ENCODE assay signal across 8 cellular contexts in the genomic region with DNA sequence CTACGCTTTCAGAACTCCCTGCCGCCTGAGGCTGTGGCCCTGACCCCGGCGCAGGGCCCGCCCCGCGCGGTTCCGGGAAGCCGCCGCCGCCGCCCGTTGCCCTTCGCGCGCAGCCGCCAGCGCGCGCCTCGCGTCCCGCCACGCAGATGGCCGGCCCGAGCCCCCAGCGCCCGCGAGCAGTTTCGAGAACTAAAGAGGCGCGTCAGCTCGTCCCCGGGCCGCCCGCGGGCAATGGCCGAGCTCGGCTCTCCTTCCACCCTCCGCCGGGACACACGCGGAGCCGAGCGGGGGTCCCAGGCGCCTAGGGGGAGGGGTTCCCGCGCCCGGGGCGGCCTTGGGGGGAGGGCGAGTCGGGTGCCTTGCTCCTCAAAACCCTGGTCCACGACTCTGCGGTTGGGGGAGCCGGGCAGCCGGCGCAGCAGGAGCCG. TPM values are rescaled to one million over a fixed set of nuclear protein-coding genes. Genes with fewer than 3 reads are reported as not detected.
DNase-seq lines count a peak whose midpoint lies in the region; ATAC-seq and TF ChIP-seq lines count a peak whose summit lies in the region.

No MANE protein-coding gene starts in this region.

- H3K4me3 ChIP-seq in GM12864 (ENCODE audit: low read depth, low read length): peak overlapping the region; percentile 96
- H3K4me3 ChIP-seq in astrocyte of the spinal cord (ENCODE audit: low read depth, low read length): peak overlapping the region; percentile 70
- peak overlapping the region; percentile 83 for H3K4me3 ChIP-seq in iPS-11a (ENCODE audit: low read depth, low read length)
- H3K4me3 ChIP-seq in skeletal muscle cell (ENCODE audit: low read depth, low read length): peak overlapping the region; percentile 79

- no peak for TF ChIP-seq CTCF in GM12864 (IDR thresholded peaks at IDR 0.05; ENCODE audit: low read depth, low read length, missing control alignments)
- TF ChIP-seq CTCF in astrocyte of the spinal cord (IDR thresholded peaks at IDR 0.05; ENCODE audit: low read depth, low read length): no peak

- in situ Hi-C loops in astrocyte of the spinal cord (cut with HindIII; ENCODE audit: low sequenced_read_pairs): no loop called here

- no peak for DNase-seq in GM12864 (ENCODE audit: low read depth)
- peak in 30 of 34 experiments; percentile 10 to 62 (median 36) for DNase-seq in T-cell
- DNase-seq in astrocyte of the spinal cord (ENCODE audit: low read depth, low spot score): peak; percentile 37
- no peak for DNase-seq in skeletal muscle cell (ENCODE audit: low read depth)
- DNase-seq in 8988T: no peak

- peaks cover 44 to 68% (median 50%) of the 10 kb centered on the region in 3 donors for H3K4me1 Mint-ChIP-seq in T-cell

- peak overlapping the region; percentile 94 to 99 for H3K27ac Mint-ChIP-seq in T-cell

- ATAC-seq in HG02981 (IDR thresholded peaks at IDR 0.05; ENCODE audit: unreplicated experiment) (peak; percentile 11), T-cell (replicated peaks in 1 of 4) (peak in 3 of 4 experiments; percentile 15 to 28 (median 24)), HG03565 (IDR thresholded peaks at IDR 0.05; ENCODE audit: unreplicated experiment) (no peak)

- peak overlapping the region; percentile 94 to 100 (median 97) for H3K4me3 Mint-ChIP-seq in T-cell

- H3K36me3 Mint-ChIP-seq in T-cell: peaks cover 12% of the 10 kb centered on the region

- no peaks in the 10 kb centered on the region for H3K9me3 Mint-ChIP-seq in T-cell

- CTCF ChIA-PET in T-cell (lab: Charles Lee): interaction anchor here (0.5 to 1.0 kb wide), 3 partner anchors 11 to 42 kb away, joined by 3 to 5 read pairs (median 3); partner anchors contain the start of gene ZNF487 (in 1 of the 2)

- H3K27me3 Mint-ChIP-seq in T-cell: no peaks in the 10 kb centered on the region

- POLR2A ChIA-PET in T-cell (lab: Charles Lee): interaction anchor here (0.6 to 1.8 kb wide), 5 partner anchors 9 to 53 kb away, joined by 3 to 10 read pairs (median 6); no protein-coding TSS in a partner anchor

RNA-seq across cellular contexts. Expression of gene HNRNPF, which starts 1.8 kb away (rescaled TPM):
- 100 to 1,000 TPM; 124 to 224 (median 206) TPM for total RNA-seq in T-cell

RNA-seq across cellular contexts. Expression of gene ZNF487, which starts 29.7 kb away (rescaled TPM):
- 1 to 10 TPM; 3.2 to 8.5 (median 5.2) TPM for total RNA-seq in T-cell

RNA-seq across cellular contexts. Expression of gene FXYD4, which starts 35.7 kb away (rescaled TPM):
- not detected for total RNA-seq in T-cell

Comparison
In these comparisons a context has a peak if more than half of its experiments do, and no peak if none do; other contexts are left out.
1. DNase-seq: peak in T-cell (30 of 34) and astrocyte of the spinal cord (single experiment); none in GM12864 (single experiment), skeletal muscle cell (single experiment) and 8988T (single experiment).
2. Peak in every context shown above with its lines, with median percentiles within 50 percentile points of each other: H3K4me3 ChIP-seq.